ENCODE assay signal across 3 cellular contexts in genomic region chr1:100287162-100287561, GRCh38.
TF ChIP-seq lines count a peak whose summit lies in the region.

No MANE protein-coding gene starts in this region.

TF ChIP-seq in HepG2, 621 proteins besides CTCF, POLR2A, EP300 and RAD21:
- TF ChIP-seq DNMT1 (CRISPR knock-in tag; IDR thresholded peaks at IDR 0.05) (no peak), MAFF (IDR thresholded peaks at IDR 0.05; ENCODE audit: low read depth, low read length) (peak; percentile 93), MAFK (conservative IDR thresholded peaks at IDR 0.05 in 1 of 2, IDR thresholded peaks at IDR 0.05 in 1 of 2; ENCODE audit: low read length in 2 of 2) (peak; percentile 83 to 95)

TF ChIP-seq in IMR-90, 13 proteins besides CTCF, POLR2A, EP300 and RAD21:
- TF ChIP-seq MXI1 (IDR thresholded peaks at IDR 0.05; ENCODE audit: borderline replicate concordance, low read depth, low read length) (no peak), RFX5 (IDR thresholded peaks at IDR 0.05; ENCODE audit: low read depth, low read length) (no peak), SMC3 (IDR thresholded peaks at IDR 0.05; ENCODE audit: low read depth, low read length) (no peak), MAFK (IDR thresholded peaks at IDR 0.05; ENCODE audit: low read depth, low read length) (peak; percentile 94)

TF ChIP-seq in H1, 55 proteins besides CTCF, POLR2A, EP300 and RAD21:
- TF ChIP-seq MAFK (IDR thresholded peaks at IDR 0.05; ENCODE audit: low read depth, low read length) (peak; percentile 68; the same call in 1 of the 2 replicates), HDAC2 (IDR thresholded peaks at IDR 0.05; ENCODE audit: borderline replicate concordance in 1 of 2, low read depth in 2 of 2, low read length in 2 of 2) (no peak)
